1 cellular context compared by ENCODE assay signal in the genomic region with DNA sequence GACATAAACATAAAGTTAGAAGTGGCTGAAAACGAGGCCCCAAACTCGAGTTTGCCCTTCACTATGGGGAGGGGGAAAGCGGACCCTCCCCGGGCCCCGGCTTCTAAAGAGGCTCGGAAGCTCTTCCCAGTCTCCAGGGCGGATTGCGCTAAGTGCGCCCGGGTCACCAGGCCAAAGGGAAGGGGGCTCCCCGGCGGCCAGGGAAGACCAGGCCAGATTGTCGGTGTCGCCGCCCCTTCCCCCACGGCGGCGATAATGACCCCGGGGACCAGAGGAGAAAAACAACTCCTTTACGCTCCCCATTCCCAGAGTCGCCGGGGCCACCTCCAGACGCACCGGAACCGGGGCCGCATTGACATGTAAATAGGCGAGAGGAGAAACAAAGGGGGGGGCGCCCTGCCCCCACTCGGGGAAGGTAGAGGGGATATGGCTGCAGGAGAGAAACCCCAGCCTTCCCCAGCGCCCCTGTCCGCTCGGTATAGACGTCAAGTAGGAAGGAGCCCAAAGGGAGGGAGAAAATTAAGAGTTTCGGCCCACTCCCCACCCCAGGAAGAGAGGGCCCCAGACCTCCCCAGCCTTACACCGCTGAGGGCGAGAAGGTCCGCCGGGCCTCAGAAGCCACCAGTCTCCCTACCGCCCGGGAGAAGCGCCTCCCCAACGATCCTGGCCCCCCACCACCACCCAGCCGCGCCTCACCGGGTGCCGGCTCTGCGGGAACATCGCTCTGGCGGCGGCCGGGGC.
TF ChIP-seq lines count a peak whose summit lies in the region.

No MANE protein-coding gene starts in this region.

TF ChIP-seq in GM23338, 12 proteins besides CTCF, POLR2A, EP300 and RAD21:
- TF ChIP-seq, protein P1, sequence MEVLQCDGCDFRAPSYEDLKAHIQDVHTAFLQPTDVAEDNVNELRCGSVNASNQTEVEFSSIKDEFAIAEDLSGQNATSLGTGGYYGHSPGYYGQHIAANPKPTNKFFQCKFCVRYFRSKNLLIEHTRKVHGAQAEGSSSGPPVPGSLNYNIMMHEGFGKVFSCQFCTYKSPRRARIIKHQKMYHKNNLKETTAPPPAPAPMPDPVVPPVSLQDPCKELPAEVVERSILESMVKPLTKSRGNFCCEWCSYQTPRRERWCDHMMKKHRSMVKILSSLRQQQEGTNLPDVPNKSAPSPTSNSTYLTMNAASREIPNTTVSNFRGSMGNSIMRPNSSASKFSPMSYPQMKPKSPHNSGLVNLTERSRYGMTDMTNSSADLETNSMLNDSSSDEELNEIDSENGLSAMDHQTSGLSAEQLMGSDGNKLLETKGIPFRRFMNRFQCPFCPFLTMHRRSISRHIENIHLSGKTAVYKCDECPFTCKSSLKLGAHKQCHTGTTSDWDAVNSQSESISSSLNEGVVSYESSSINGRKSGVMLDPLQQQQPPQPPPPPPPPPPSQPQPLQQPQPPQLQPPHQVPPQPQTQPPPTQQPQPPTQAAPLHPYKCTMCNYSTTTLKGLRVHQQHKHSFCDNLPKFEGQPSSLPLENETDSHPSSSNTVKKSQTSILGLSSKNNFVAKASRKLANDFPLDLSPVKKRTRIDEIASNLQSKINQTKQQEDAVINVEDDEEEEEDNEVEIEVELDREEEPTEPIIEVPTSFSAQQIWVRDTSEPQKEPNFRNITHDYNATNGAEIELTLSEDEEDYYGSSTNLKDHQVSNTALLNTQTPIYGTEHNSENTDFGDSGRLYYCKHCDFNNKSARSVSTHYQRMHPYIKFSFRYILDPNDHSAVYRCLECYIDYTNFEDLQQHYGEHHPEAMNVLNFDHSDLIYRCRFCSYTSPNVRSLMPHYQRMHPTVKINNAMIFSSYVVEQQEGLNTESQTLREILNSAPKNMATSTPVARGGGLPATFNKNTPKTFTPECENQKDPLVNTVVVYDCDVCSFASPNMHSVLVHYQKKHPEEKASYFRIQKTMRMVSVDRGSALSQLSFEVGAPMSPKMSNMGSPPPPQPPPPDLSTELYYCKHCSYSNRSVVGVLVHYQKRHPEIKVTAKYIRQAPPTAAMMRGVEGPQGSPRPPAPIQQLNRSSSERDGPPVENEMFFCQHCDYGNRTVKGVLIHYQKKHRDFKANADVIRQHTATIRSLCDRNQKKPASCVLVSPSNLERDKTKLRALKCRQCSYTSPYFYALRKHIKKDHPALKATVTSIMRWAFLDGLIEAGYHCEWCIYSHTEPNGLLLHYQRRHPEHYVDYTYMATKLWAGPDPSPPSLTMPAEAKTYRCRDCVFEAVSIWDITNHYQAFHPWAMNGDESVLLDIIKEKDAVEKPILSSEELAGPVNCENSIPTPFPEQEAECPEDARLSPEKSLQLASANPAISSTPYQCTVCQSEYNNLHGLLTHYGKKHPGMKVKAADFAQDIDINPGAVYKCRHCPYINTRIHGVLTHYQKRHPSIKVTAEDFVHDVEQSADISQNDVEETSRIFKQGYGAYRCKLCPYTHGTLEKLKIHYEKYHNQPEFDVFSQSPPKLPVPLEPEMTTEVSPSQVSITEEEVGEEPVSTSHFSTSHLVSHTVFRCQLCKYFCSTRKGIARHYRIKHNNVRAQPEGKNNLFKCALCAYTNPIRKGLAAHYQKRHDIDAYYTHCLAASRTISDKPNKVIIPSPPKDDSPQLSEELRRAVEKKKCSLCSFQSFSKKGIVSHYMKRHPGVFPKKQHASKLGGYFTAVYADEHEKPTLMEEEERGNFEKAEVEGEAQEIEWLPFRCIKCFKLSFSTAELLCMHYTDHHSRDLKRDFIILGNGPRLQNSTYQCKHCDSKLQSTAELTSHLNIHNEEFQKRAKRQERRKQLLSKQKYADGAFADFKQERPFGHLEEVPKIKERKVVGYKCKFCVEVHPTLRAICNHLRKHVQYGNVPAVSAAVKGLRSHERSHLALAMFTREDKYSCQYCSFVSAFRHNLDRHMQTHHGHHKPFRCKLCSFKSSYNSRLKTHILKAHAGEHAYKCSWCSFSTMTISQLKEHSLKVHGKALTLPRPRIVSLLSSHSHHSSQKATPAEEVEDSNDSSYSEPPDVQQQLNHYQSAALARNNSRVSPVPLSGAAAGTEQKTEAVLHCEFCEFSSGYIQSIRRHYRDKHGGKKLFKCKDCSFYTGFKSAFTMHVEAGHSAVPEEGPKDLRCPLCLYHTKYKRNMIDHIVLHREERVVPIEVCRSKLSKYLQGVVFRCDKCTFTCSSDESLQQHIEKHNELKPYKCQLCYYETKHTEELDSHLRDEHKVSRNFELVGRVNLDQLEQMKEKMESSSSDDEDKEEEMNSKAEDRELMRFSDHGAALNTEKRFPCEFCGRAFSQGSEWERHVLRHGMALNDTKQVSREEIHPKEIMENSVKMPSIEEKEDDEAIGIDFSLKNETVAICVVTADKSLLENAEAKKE (CRISPR knock-in tag; IDR thresholded peaks at IDR 0.05): no peak
- no peak for TF ChIP-seq EZH2phosphoT487 (IDR thresholded peaks at IDR 0.05; ENCODE audit: unreplicated experiment)
- TF ChIP-seq CREB1 (CRISPR knock-in tag; IDR thresholded peaks at IDR 0.05; ENCODE audit: low read depth): peak; percentile 47; the same call in 1 of the 2 replicates
- no peak for TF ChIP-seq ZNF331 (CRISPR knock-in tag; IDR thresholded peaks at IDR 0.05; ENCODE audit: low read depth)
- TF ChIP-seq NANOG (IDR thresholded peaks at IDR 0.05; ENCODE audit: borderline replicate concordance): peak; percentile 58; the same call in 1 of the 2 replicates
- TF ChIP-seq, protein P2, sequence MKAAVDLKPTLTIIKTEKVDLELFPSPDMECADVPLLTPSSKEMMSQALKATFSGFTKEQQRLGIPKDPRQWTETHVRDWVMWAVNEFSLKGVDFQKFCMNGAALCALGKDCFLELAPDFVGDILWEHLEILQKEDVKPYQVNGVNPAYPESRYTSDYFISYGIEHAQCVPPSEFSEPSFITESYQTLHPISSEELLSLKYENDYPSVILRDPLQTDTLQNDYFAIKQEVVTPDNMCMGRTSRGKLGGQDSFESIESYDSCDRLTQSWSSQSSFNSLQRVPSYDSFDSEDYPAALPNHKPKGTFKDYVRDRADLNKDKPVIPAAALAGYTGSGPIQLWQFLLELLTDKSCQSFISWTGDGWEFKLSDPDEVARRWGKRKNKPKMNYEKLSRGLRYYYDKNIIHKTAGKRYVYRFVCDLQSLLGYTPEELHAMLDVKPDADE (IDR thresholded peaks at IDR 0.05): peak; percentile 64; the same call in 1 of the 2 replicates
- peak; percentile 64 for TF ChIP-seq POLR2AphosphoS5 (IDR thresholded peaks at IDR 0.05; ENCODE audit: low read depth)
